In genomic region chr16:23509763-23510153, GRCh38 we compare ENCODE assay signal across 8 cellular contexts. TPM values are rescaled to one million over a fixed set of nuclear protein-coding genes. Genes with fewer than 3 reads are reported as not detected.
DNase-seq lines count a peak whose midpoint lies in the region; ATAC-seq and TF ChIP-seq lines count a peak whose summit lies in the region.

No MANE protein-coding gene starts in this region.

- peak; percentile 14 for ATAC-seq in HG02973 (IDR thresholded peaks at IDR 0.05; ENCODE audit: unreplicated experiment)

- TF ChIP-seq CTCF in GM12864 (IDR thresholded peaks at IDR 0.05; ENCODE audit: low read depth, low read length, missing control alignments), result no peak
- no peak for TF ChIP-seq CTCF in choroid plexus epithelial cell (conservative IDR thresholded peaks at IDR 0.05; ENCODE audit: low read depth, low read length)
- TF ChIP-seq CTCF in liver (IDR thresholded peaks at IDR 0.05; ENCODE audit: low read depth, low read length, missing input control), result no peak
- TF ChIP-seq CTCF in stomach (IDR thresholded peaks at IDR 0.05), result no peak
- TF ChIP-seq CTCF in GM13977 (IDR thresholded peaks at IDR 0.05; ENCODE audit: extremely low read depth, insufficient read depth, missing control alignments), result no peak

- WGBS in liver, result 1% methylated on average over 17 of the region's 17 CpGs
- 0 to 2% (median 0%) methylated on average over 12 to 17 of the region's 17 CpGs for WGBS in stomach, 5 donors

- H3K27me3 ChIP-seq in liver (ENCODE audit: control insufficient read depth in 4 of 4, insufficient read depth in 4 of 4, low read length in 3 of 4) (no peaks in the 10 kb centered on the region), stomach (no peaks in the 10 kb centered on the region)

- H3K27ac ChIP-seq in liver (ENCODE audit: low read depth in 1 of 2, low read length in 2 of 2), result peak overlapping the region; percentile 61 to 75
- H3K27ac ChIP-seq in stomach, result peak overlapping the region; percentile 86 to 90 (median 88)

- no peak for TF ChIP-seq RAD21 in liver (IDR thresholded peaks at IDR 0.05)

- in situ Hi-C loops in GM13977 (cut with MboI; ENCODE audit: low pct_unique_long_range_greater_than_20kb, low sequenced_read_pairs, unreplicated experiment), result no loop called here

- no peak for DNase-seq in GM12864 (ENCODE audit: low read depth)
- DNase-seq in T follicular helper cell (ENCODE audit: low read depth), result peak; percentile 7
- DNase-seq in choroid plexus epithelial cell (ENCODE audit: low read depth), result peak; percentile 42
- no peak for DNase-seq in stomach
- no peak for DNase-seq in mucosa of gallbladder (ENCODE audit: low spot score)
- DNase-seq in GM13977 (ENCODE audit: low spot score), result no peak

- H3K9me3 ChIP-seq in liver (ENCODE audit: control insufficient read depth in 4 of 4, low read length in 3 of 4) (no peaks in the 10 kb centered on the region), stomach (no peaks in the 10 kb centered on the region)

- H3K4me3 ChIP-seq in GM12864 (ENCODE audit: low read depth, low read length) (peak overlapping the region; percentile 87), choroid plexus epithelial cell (ENCODE audit: low read depth, low read length) (peak overlapping the region; percentile 65), liver (ENCODE audit: low read depth in 1 of 3, low read length in 3 of 3) (peak overlapping the region; percentile 77 to 87 (median 79)), stomach (peak overlapping the region; percentile 79 to 98 (median 86))

- intact Hi-C loops in stomach (cut with DNase I; ENCODE audit: low total_unique reads), result no loop called here

- H3K4me1 ChIP-seq in liver (ENCODE audit: control insufficient read depth in 4 of 4, insufficient read depth in 4 of 4, low read length in 3 of 4) (peaks cover 9 to 17% (median 12%) of the 10 kb centered on the region in 4 donors), stomach (peaks cover 27 to 63% (median 49%) of the 10 kb centered on the region in 4 donors)

- peak overlapping the region; percentile 43 to 81 for H3K9ac ChIP-seq in liver (ENCODE audit: low read depth in 1 of 2, low read length in 2 of 2)

- peaks cover 0 to 2% (median 0%) of the 10 kb centered on the region in 4 donors for H3K36me3 ChIP-seq in liver (ENCODE audit: control insufficient read depth in 4 of 4, insufficient read depth in 3 of 4, low read depth in 1 of 4, low read length in 3 of 4)
- peaks cover 0 to 8% (median 3%) of the 10 kb centered on the region in 4 donors for H3K36me3 ChIP-seq in stomach

- no peak for TF ChIP-seq EP300 in stomach (IDR thresholded peaks at IDR 0.05)

- no peak for TF ChIP-seq POLR2A in stomach (IDR thresholded peaks at IDR 0.05)

TF ChIP-seq in liver, 16 proteins besides CTCF, POLR2A, EP300 and RAD21:
- TF ChIP-seq JUND (IDR thresholded peaks at IDR 0.05), result no peak
- TF ChIP-seq YY1 (IDR thresholded peaks at IDR 0.05), result no peak
- TF ChIP-seq, protein P1, sequence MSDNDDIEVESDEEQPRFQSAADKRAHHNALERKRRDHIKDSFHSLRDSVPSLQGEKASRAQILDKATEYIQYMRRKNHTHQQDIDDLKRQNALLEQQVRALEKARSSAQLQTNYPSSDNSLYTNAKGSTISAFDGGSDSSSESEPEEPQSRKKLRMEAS (IDR thresholded peaks at IDR 0.05), result no peak
- TF ChIP-seq SP1 (IDR thresholded peaks at IDR 0.05), result no peak
- no peak for TF ChIP-seq GABPA (IDR thresholded peaks at IDR 0.05 in 1 of 2, conservative IDR thresholded peaks at IDR 0.05 in 1 of 2)
- TF ChIP-seq ZBTB33 (IDR thresholded peaks at IDR 0.05), result no peak
- TF ChIP-seq EGR1 (IDR thresholded peaks at IDR 0.05; ENCODE audit: low read depth in 2 of 2), result no peak
- no peak for TF ChIP-seq FOXA1 (IDR thresholded peaks at IDR 0.05)
- TF ChIP-seq HNF4A (conservative IDR thresholded peaks at IDR 0.05), result no peak
- TF ChIP-seq, protein P2, sequence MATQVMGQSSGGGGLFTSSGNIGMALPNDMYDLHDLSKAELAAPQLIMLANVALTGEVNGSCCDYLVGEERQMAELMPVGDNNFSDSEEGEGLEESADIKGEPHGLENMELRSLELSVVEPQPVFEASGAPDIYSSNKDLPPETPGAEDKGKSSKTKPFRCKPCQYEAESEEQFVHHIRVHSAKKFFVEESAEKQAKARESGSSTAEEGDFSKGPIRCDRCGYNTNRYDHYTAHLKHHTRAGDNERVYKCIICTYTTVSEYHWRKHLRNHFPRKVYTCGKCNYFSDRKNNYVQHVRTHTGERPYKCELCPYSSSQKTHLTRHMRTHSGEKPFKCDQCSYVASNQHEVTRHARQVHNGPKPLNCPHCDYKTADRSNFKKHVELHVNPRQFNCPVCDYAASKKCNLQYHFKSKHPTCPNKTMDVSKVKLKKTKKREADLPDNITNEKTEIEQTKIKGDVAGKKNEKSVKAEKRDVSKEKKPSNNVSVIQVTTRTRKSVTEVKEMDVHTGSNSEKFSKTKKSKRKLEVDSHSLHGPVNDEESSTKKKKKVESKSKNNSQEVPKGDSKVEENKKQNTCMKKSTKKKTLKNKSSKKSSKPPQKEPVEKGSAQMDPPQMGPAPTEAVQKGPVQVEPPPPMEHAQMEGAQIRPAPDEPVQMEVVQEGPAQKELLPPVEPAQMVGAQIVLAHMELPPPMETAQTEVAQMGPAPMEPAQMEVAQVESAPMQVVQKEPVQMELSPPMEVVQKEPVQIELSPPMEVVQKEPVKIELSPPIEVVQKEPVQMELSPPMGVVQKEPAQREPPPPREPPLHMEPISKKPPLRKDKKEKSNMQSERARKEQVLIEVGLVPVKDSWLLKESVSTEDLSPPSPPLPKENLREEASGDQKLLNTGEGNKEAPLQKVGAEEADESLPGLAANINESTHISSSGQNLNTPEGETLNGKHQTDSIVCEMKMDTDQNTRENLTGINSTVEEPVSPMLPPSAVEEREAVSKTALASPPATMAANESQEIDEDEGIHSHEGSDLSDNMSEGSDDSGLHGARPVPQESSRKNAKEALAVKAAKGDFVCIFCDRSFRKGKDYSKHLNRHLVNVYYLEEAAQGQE (IDR thresholded peaks at IDR 0.05), result no peak
- no peak for TF ChIP-seq TAF1 (conservative IDR thresholded peaks at IDR 0.05)
- TF ChIP-seq NR2F2 (IDR thresholded peaks at IDR 0.05), result no peak
- no peak for TF ChIP-seq FOXA2 (IDR thresholded peaks at IDR 0.05)
- TF ChIP-seq, protein P3, sequence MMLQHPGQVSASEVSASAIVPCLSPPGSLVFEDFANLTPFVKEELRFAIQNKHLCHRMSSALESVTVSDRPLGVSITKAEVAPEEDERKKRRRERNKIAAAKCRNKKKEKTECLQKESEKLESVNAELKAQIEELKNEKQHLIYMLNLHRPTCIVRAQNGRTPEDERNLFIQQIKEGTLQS (IDR thresholded peaks at IDR 0.05), result no peak
- TF ChIP-seq RXRA (IDR thresholded peaks at IDR 0.05), result no peak

RNA-seq across cellular contexts. Expression of gene GGA2, which starts 0.5 kb away (rescaled TPM):
- total RNA-seq in liver (10 to 100 TPM; 21.0 to 23.9 TPM), stomach (10 to 100 TPM; 22.0 to 62.5 (median 48.8) TPM), mucosa of gallbladder (54.3 TPM)
- polyA plus RNA-seq in liver (10 to 100 TPM in 1 of 2 donors, 1 to 10 TPM in 1; 8.4 to 11.1 TPM), stomach (10 to 100 TPM; 17.6 to 28.9 (median 19.7) TPM)

RNA-seq across cellular contexts. Expression of gene EARS2, which starts 47.4 kb away (rescaled TPM):
- total RNA-seq in liver, result 10 to 100 TPM; 17.2 to 31.0 TPM
- 10 to 100 TPM; 11.6 to 22.1 TPM for polyA plus RNA-seq in liver
- 100 to 1,000 TPM in 1 of 5 donors, 10 to 100 TPM in 4; 14.0 to 176 (median 24.2) TPM for total RNA-seq in stomach
- 10 to 100 TPM in 2 of 3 donors, 1 to 10 TPM in 1; 7.8 to 15.6 (median 13.7) TPM for polyA plus RNA-seq in stomach
- 17.2 TPM for total RNA-seq in mucosa of gallbladder

RNA-seq across cellular contexts. Expression of gene UBFD1, which starts 47.8 kb away (rescaled TPM):
- total RNA-seq in liver (10 to 100 TPM; 38.4 to 42.4 TPM), stomach (100 to 1,000 TPM in 1 of 5 donors, 10 to 100 TPM in 4; 16.3 to 163 (median 52.7) TPM), mucosa of gallbladder (64.9 TPM)
- polyA plus RNA-seq in liver (10 to 100 TPM in 1 of 2 donors, 1 to 10 TPM in 1; 9.2 to 12.8 TPM), stomach (10 to 100 TPM in 1 of 3 donors, 1 to 10 TPM in 2; 6.0 to 10.1 (median 6.0) TPM)

RNA-seq across cellular contexts. Expression of gene COG7, which starts 56.8 kb away (rescaled TPM):
- 10 to 100 TPM in 1 of 2 donors, 1 to 10 TPM in 1; 7.7 to 11.4 TPM for total RNA-seq in liver
- polyA plus RNA-seq in liver, result 1 to 10 TPM; 5.1 to 5.6 TPM
- 10 to 100 TPM; 17.4 to 80.5 (median 30.4) TPM for total RNA-seq in stomach
- 10 to 100 TPM; 11.0 to 25.7 (median 20.2) TPM for polyA plus RNA-seq in stomach
- 27.4 TPM for total RNA-seq in mucosa of gallbladder

Comparison
In these comparisons a context has a peak if more than half of its experiments do, and no peak if none do; other contexts are left out.
1. DNase-seq: peak in T follicular helper cell (single experiment) and choroid plexus epithelial cell (single experiment); none in GM12864 (single experiment), stomach (single experiment), mucosa of gallbladder (single experiment) and GM13977 (single experiment).
2. Peak in every context shown above with its lines, with median percentiles within 50 percentile points of each other: H3K4me3 ChIP-seq.